In the genomic region with DNA sequence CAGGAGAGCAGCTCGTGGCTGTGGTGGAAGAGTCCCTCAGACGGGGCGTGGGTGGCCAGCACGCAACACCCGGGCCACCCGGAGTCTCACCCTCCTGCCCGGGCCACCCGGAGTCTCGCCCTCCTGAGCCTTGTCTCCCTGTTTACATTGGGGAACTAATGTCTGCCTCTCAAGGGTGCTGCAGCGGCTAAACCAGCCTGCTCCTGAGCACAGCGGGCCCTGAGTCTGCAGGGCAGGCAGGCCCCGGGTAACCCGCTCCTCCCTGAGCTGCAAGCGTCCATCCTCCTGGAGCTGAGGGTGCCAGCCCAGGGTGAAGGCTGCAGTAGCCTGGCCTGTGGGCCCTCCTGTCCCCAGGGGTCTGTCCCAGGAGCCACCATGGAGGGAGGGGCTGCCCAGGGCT, we compare ENCODE assay signal across 30 cellular contexts. TPM values are rescaled to one million over a fixed set of nuclear protein-coding genes. Genes with fewer than 3 reads are reported as not detected.
"Had no signal": no experiment of that assay in that cellular context is flagged by ENCODE, and none has a peak within 500 bp of the region (broad histone marks: within the 10 kb centered on the region; RNA-seq: fewer than 3 reads in every experiment).

No MANE protein-coding gene starts in this region.

- H2AFZ ChIP-seq: hepatocyte had no signal

- H3K27ac ChIP-seq: coronary artery, dorsolateral prefrontal cortex, gastrocnemius medialis, hepatocyte, vagina had no signal

- H3K36me3 Mint-ChIP-seq: activated naive CD8-positive, alpha-beta T cell; naive thymus-derived CD8-positive, alpha-beta T cell; type B pancreatic cell had no signal

- H3K4me1 ChIP-seq: gastrocnemius medialis, vagina had no signal

- H3K4me2 ChIP-seq: hepatocyte had no signal

- H3K4me3 ChIP-seq: coronary artery, dorsolateral prefrontal cortex, gastrocnemius medialis, hepatocyte, vagina had no signal

- ATAC-seq: effector memory CD8-positive, alpha-beta T cell; gastrocnemius medialis; left colon; naive thymus-derived CD8-positive, alpha-beta T cell; right cardiac atrium; stimulated activated naive CD8-positive, alpha-beta T cell treated with anti-CD3 and anti-CD28 coated beads, Interleukin-15, Interleukin-2, amounts not matched to agents 100 U/mL and 50 U/mL, for 24 hours had no signal

- H3K36me3 ChIP-seq: gastrocnemius medialis, vagina had no signal

- H3K27ac Mint-ChIP-seq: activated naive CD8-positive, alpha-beta T cell; effector memory CD8-positive, alpha-beta T cell; naive thymus-derived CD8-positive, alpha-beta T cell; type B pancreatic cell had no signal

- H3K4me1 Mint-ChIP-seq: neural crest cell had no signal

- H3K4me3 Mint-ChIP-seq: activated naive CD8-positive, alpha-beta T cell; effector memory CD8-positive, alpha-beta T cell; naive thymus-derived CD8-positive, alpha-beta T cell; neural crest cell; type B pancreatic cell had no signal

- H3K27me3 ChIP-seq: dorsolateral prefrontal cortex, hepatocyte, vagina had no signal

- H3K9me3 Mint-ChIP-seq: type B pancreatic cell had no signal

- DNase-seq: activated CD4-positive, alpha-beta T cell treated with anti-CD3 and anti-CD28 coated beads for 48 hours; activated CD4-positive, alpha-beta T cell treated with anti-CD3 and anti-CD28 coated beads, Interleukin-2, amount 50 U/mL, for 48 hours; activated CD8-positive, alpha-beta memory T cell treated with anti-CD3 and anti-CD28 coated beads for 24 hours; activated effector memory CD4-positive, alpha-beta T cell treated with Interleukin-2 at 50 U/mL for 16 hours; activated naive CD4-positive, alpha-beta T cell treated with Interleukin-2 at 50 U/mL for 16 hours; anterior cingulate cortex; cerebellar nuclear complex; effector memory CD8-positive, alpha-beta T cell; erythroblast; gastrocnemius medialis; glutamatergic neuron; naive thymus-derived CD8-positive, alpha-beta T cell; occipital lobe; stimulated activated CD4-positive, alpha-beta T cell treated with anti-CD3 and anti-CD28 coated beads, Interleukin-12 subunit alpha, Interleukin-12 subunit beta, amount 100 ng/mL, for 4 hours; stimulated activated CD4-positive, alpha-beta T cell treated with anti-CD3 and anti-CD28 coated beads, Interleukin-4, amount 100 ng/mL, for 1 hour; stimulated activated naive CD8-positive, alpha-beta T cell treated with anti-CD3 and anti-CD28 coated beads, Interleukin-15, Interleukin-2, amounts not matched to agents 100 U/mL and 50 U/mL, for 24 hours had no signal

- H3K9me3 ChIP-seq: gastrocnemius medialis, vagina had no signal

RNA-seq across cellular contexts. Expression of gene PDE6B, which starts 3.0 kb away (rescaled TPM):
- total RNA-seq: bronchial epithelial cell, gastrocnemius medialis had no signal
- polyA plus RNA-seq: keratinocyte had no signal

RNA-seq across cellular contexts. Expression of gene TMEM271, which starts 52.3 kb away (rescaled TPM):
- total RNA-seq: bronchial epithelial cell; gastrocnemius medialis; hepatocyte; left colon; naive thymus-derived CD8-positive, alpha-beta T cell; pulmonary artery endothelial cell; right cardiac atrium; skeletal muscle tissue; subcutaneous adipose tissue had no signal
- polyA plus RNA-seq: hepatocyte; keratinocyte; naive thymus-derived CD8-positive, alpha-beta T cell; right cardiac atrium had no signal
